ENCODE assay signal across 8 cellular contexts in genomic region chr1:151838491-151839412, GRCh38. TPM values are rescaled to one million over a fixed set of nuclear protein-coding genes. Genes with fewer than 3 reads are reported as not detected.
DNase-seq lines count a peak whose midpoint lies in the region; ATAC-seq and TF ChIP-seq lines count a peak whose summit lies in the region.

No MANE protein-coding gene starts in this region.

- H3K4me3 ChIP-seq in Caco-2 (ENCODE audit: low read depth, low read length) (no peak overlapping the region), Panc1 (ENCODE audit: low read depth in 2 of 2, low read length in 2 of 2) (peak overlapping the region; percentile 57 to 73)

- BruUV-seq in Caco-2 (replicated peaks; lab: Mats Ljungman, UMichigan) (no TSS peak), Panc1 (replicated peaks; lab: Mats Ljungman, UMichigan) (no TSS peak)

- CTCF ChIA-PET in Caco-2 (lab: Charles Lee): interaction anchor here (0.6 to 1.6 kb wide), 2 partner anchors 76 to 88 kb away, joined by 5 read pairs; partner anchors contain the start of gene MRPL9
- CTCF ChIA-PET in Panc1 (lab: Charles Lee): interaction anchor here (0.6 kb wide), 1 partner anchor 170 kb away, joined by 3 read pairs; no protein-coding TSS in a partner anchor

- intact Hi-C loops in Caco-2 (cut with micrococcal nuclease; ENCODE audit: unreplicated experiment): loop anchor here (5.0 kb wide), 4 partner anchors 46 to 386 kb away; partner anchors contain the start of gene TDRKH
- intact Hi-C loops in Panc1 (cut with micrococcal nuclease; ENCODE audit: unreplicated experiment): loop anchor here (10.0 kb wide), 3 partner anchors 144 to 394 kb away; no protein-coding TSS in a partner anchor

- peaks cover 26% of the 10 kb centered on the region for H3K4me1 Mint-ChIP-seq in Caco-2 (ENCODE audit: low read depth, unreplicated experiment)

- DNase-seq in Caco-2 (no peak), Panc1 (ENCODE audit: low read depth, low spot score) (no peak), epithelial cell of prostate (ENCODE audit: low read depth, low spot score) (no peak), omental fat pad (ENCODE audit: low spot score) (no peak), DMS 273 treated with DMSO at 0.1 percent for 48 hours (lab: John Stamatoyannopoulos, UW) (no peak), medulla oblongata (ENCODE audit: extremely low spot score) (no peak)

- ATAC-seq in Panc1 (peak; percentile 1; the same call in 1 of the 2 replicates), omental fat pad (ENCODE audit: low FRiP score) (peak; percentile 18), GM19467 (IDR thresholded peaks at IDR 0.05; ENCODE audit: unreplicated experiment) (no peak), HG02759 (IDR thresholded peaks at IDR 0.05; ENCODE audit: unreplicated experiment) (no peak)

- H3K9me3 ChIP-seq in Caco-2: no peaks in the 10 kb centered on the region
- H3K9me3 ChIP-seq in Panc1 (ENCODE audit: control insufficient read depth, insufficient read depth, low read depth, low read length): no peaks in the 10 kb centered on the region

- in situ Hi-C loops in Panc1 (cut with HindIII; ENCODE audit: low pct_unique_long_range_greater_than_20kb, low sequenced_read_pairs): no loop called here

- POLR2A ChIA-PET in Caco-2 (lab: Charles Lee) (interaction anchor here (0.5 kb wide), 1 partner anchor 300 kb away, joined by 4 read pairs; no protein-coding TSS in a partner anchor), Panc1 (lab: Charles Lee) (no interaction called here)

- peak overlapping the region; percentile 88 for H3K27ac Mint-ChIP-seq in Caco-2 (ENCODE audit: unreplicated experiment)

- H3K27me3 ChIP-seq in Caco-2 (replicated peaks; ENCODE audit: control insufficient read depth, insufficient read depth, low read length) (no peaks in the 10 kb centered on the region), Panc1 (ENCODE audit: control insufficient read depth, insufficient read depth, low read length) (no peaks in the 10 kb centered on the region)

- peaks cover 20% of the 10 kb centered on the region for H3K4me1 ChIP-seq in Caco-2
- peaks cover 10% of the 10 kb centered on the region for H3K4me1 ChIP-seq in Panc1 (ENCODE audit: control insufficient read depth, insufficient read depth, low read length)

- no peak for TF ChIP-seq CTCF in Caco-2 (IDR thresholded peaks at IDR 0.05; ENCODE audit: insufficient read depth in 1 of 2, low read depth in 1 of 2, low read length in 1 of 2, severe bottlenecking in 1 of 2, unreplicated experiment in 1 of 2)
- TF ChIP-seq CTCF in Panc1 (IDR thresholded peaks at IDR 0.05): no peak
- TF ChIP-seq CTCF in omental fat pad (IDR thresholded peaks at IDR 0.05): no peak

- peaks cover 15% of the 10 kb centered on the region for H3K36me3 Mint-ChIP-seq in Caco-2 (ENCODE audit: insufficient read depth, unreplicated experiment)

- H3K36me3 ChIP-seq in Caco-2 (ENCODE audit: control insufficient read depth, insufficient read depth, low read length): no peaks in the 10 kb centered on the region; the same call in 1 of the 2 replicates
- H3K36me3 ChIP-seq in Panc1 (ENCODE audit: control insufficient read depth, insufficient read depth, low read length): no peaks in the 10 kb centered on the region

- H3K27me3 Mint-ChIP-seq in Caco-2 (ENCODE audit: insufficient read depth, unreplicated experiment): no peaks in the 10 kb centered on the region

- H3K27ac ChIP-seq in Panc1 (ENCODE audit: low read length) (peak overlapping the region; percentile 90), epithelial cell of prostate (peak overlapping the region; percentile 86)

- H3K4me3 Mint-ChIP-seq in Caco-2 (ENCODE audit: unreplicated experiment): peak overlapping the region; percentile 93

- no peaks in the 10 kb centered on the region for H3K9me3 Mint-ChIP-seq in Caco-2 (ENCODE audit: unreplicated experiment)

RNA-seq across cellular contexts. Expression of gene C2CD4D, which starts 0.9 kb away (rescaled TPM):
- total RNA-seq in Caco-2 (2022) (0.23 and 0.60 TPM in 2 replicates), Panc1 (2021; ENCODE audit: unreplicated experiment) (1.2 TPM), omental fat pad (1 to 10 TPM in 1 of 4 donors, not detected in 3; 1.9 TPM)
- 1.1 TPM for polyA plus RNA-seq in Panc1 (2012; ENCODE audit: insufficient read length)

RNA-seq across cellular contexts. Expression of gene RORC, which starts 7.2 kb away (rescaled TPM):
- not detected in 2 replicates for total RNA-seq in Caco-2 (2022)
- not detected for total RNA-seq in Panc1 (2021; ENCODE audit: unreplicated experiment)
- not detected for polyA plus RNA-seq in Panc1 (2012; ENCODE audit: insufficient read length)
- 10 to 100 TPM in 1 of 4 donors, 1 to 10 TPM in 2, not detected in 1; 2.0 to 16.0 (median 5.8) TPM for total RNA-seq in omental fat pad

RNA-seq across cellular contexts. Expression of gene THEM5, which starts 14.8 kb away (rescaled TPM):
- total RNA-seq in Caco-2 (2022) (not detected in 2 replicates), Panc1 (2021; ENCODE audit: unreplicated experiment) (not detected), omental fat pad (not detected)
- 0.23 TPM for polyA plus RNA-seq in Panc1 (2012; ENCODE audit: insufficient read length)

RNA-seq across cellular contexts. Expression of gene LINGO4, which starts 33.5 kb away (rescaled TPM):
- total RNA-seq in Caco-2 (2022) (not detected in 2 replicates), Panc1 (2021; ENCODE audit: unreplicated experiment) (not detected), omental fat pad (under 1 TPM in 1 of 4 donors, not detected in 3; 0.19 TPM)
- polyA plus RNA-seq in Panc1 (2012; ENCODE audit: insufficient read length): not detected

RNA-seq across cellular contexts. Expression of gene TDRKH, which starts 48.5 kb away (rescaled TPM):
- total RNA-seq in Caco-2 (2022) (12.6 and 15.0 TPM in 2 replicates), Panc1 (2021; ENCODE audit: unreplicated experiment) (33.6 TPM), omental fat pad (1 to 10 TPM; 3.2 to 4.9 (median 4.1) TPM)
- polyA plus RNA-seq in Panc1 (2012; ENCODE audit: insufficient read length): 21.8 TPM

Comparison
In these comparisons a context has a peak if more than half of its experiments do, and no peak if none do; other contexts are left out.
1. ATAC-seq: peak in Panc1 (single experiment) and omental fat pad (single experiment); none in GM19467 (single experiment) and HG02759 (single experiment).